18 cellular contexts compared by ENCODE assay signal in genomic region chr20:41275181-41275793, GRCh38. TPM values are rescaled to one million over a fixed set of nuclear protein-coding genes. Genes with fewer than 3 reads are reported as not detected.
A peak's percentile ranks its signal among the peaks of the same experiment; 100 is the strongest.
DNase-seq lines count a peak whose midpoint lies in the region; ATAC-seq, FAIRE-seq and TF ChIP-seq lines count a peak whose summit lies in the region.
"Had no signal": no experiment of that assay in that cellular context is flagged by ENCODE, and none has a peak within 500 bp of the region (broad histone marks: within the 10 kb centered on the region; RNA-seq: fewer than 3 reads in every experiment).

No MANE protein-coding gene starts in this region.

- H3K27ac ChIP-seq in liver (ENCODE audit: low read depth in 1 of 2, low read length in 2 of 2): peak overlapping the region; percentile 57 to 69
- H3K27ac ChIP-seq: HL-60, SJSA1 had no signal

- H3K27me3 ChIP-seq in bronchial epithelial cell (ENCODE audit: control insufficient read depth, insufficient read depth, low read length) (no peaks in the 10 kb centered on the region), liver (ENCODE audit: control insufficient read depth in 4 of 4, insufficient read depth in 4 of 4, low read length in 3 of 4) (no peaks in the 10 kb centered on the region)
- H3K27me3 ChIP-seq: right atrium auricular region, SJSA1, thyroid gland had no signal

- TF ChIP-seq CTCF in bronchial epithelial cell (IDR thresholded peaks at IDR 0.05; ENCODE audit: insufficient read depth, low read length, severe bottlenecking) (no peak), liver (IDR thresholded peaks at IDR 0.05; ENCODE audit: low read depth, low read length, missing input control) (no peak)

- peak; percentile 89 for FAIRE-seq in HTR-8/SVneo (lab: Jason Lieb, UNC)
- no peak for FAIRE-seq in bronchial epithelial cell (lab: Jason Lieb, UNC)

- no peak overlapping the region for H3K4me3 ChIP-seq in bronchial epithelial cell (ENCODE audit: low read depth, low read length)
- no peak overlapping the region for H3K4me3 ChIP-seq in liver (ENCODE audit: low read depth in 1 of 3, low read length in 3 of 3)
- H3K4me3 ChIP-seq: right atrium auricular region, SJSA1, thyroid gland had no signal

- no peak for TF ChIP-seq RAD21 in liver (IDR thresholded peaks at IDR 0.05)

- WGBS in liver: 69% methylated on average over 6 of the region's 6 CpGs

- ATAC-seq in GM21825 (IDR thresholded peaks at IDR 0.05; ENCODE audit: unreplicated experiment) (no peak), GM21360 (IDR thresholded peaks at IDR 0.05; ENCODE audit: unreplicated experiment) (no peak)

- DNase-seq in 8988T (peak; percentile 17), HTR-8/SVneo (ENCODE audit: insufficient read length, low spot score) (no peak), bronchial epithelial cell (ENCODE audit: low read depth) (peak; percentile 80), superior temporal gyrus (ENCODE audit: extremely low spot score) (no peak)
- no peak for DNase-seq in effector CD4-positive, alpha-beta T cell
- DNase-seq: activated B cell treated with CpG ODN at 0.5 μM for 24 hours, cerebellar nuclear complex, head of caudate nucleus, midbrain, NCI-H1092, NCI-H524 treated with DMSO at 0.1 percent for 48 hours, thyroid gland had no signal

- H3K9ac ChIP-seq in liver (ENCODE audit: low read depth in 1 of 2, low read length in 2 of 2): no peak overlapping the region

- no peaks in the 10 kb centered on the region for H3K9me3 ChIP-seq in liver (ENCODE audit: control insufficient read depth in 4 of 4, low read length in 3 of 4)
- H3K9me3 ChIP-seq: right atrium auricular region, SJSA1, thyroid gland had no signal

- no peaks in the 10 kb centered on the region for H3K36me3 ChIP-seq in bronchial epithelial cell (ENCODE audit: control insufficient read depth, insufficient read depth, low read length)
- no peaks in the 10 kb centered on the region for H3K36me3 ChIP-seq in liver (ENCODE audit: control insufficient read depth in 4 of 4, insufficient read depth in 3 of 4, low read depth in 1 of 4, low read length in 3 of 4)
- H3K36me3 ChIP-seq: right atrium auricular region, SJSA1, thyroid gland had no signal

- H3K4me1 ChIP-seq in liver (ENCODE audit: control insufficient read depth in 4 of 4, insufficient read depth in 4 of 4, low read length in 3 of 4): peaks cover 5 to 13% (median 6%) of the 10 kb centered on the region in 4 donors

TF ChIP-seq in liver, 16 proteins besides CTCF, POLR2A, EP300 and RAD21:
- no peak for TF ChIP-seq FOXA1 (IDR thresholded peaks at IDR 0.05)
- no peak for TF ChIP-seq REST (IDR thresholded peaks at IDR 0.05)
- TF ChIP-seq MAX (IDR thresholded peaks at IDR 0.05): no peak
- TF ChIP-seq RXRA (IDR thresholded peaks at IDR 0.05): peak in 1 of 2 donors; percentile 4
- no peak for TF ChIP-seq EGR1 (IDR thresholded peaks at IDR 0.05; ENCODE audit: low read depth in 2 of 2)
- TF ChIP-seq YY1 (IDR thresholded peaks at IDR 0.05): no peak
- TF ChIP-seq HNF4A (conservative IDR thresholded peaks at IDR 0.05): peak in 1 of 2 donors; percentile 12
- no peak for TF ChIP-seq TAF1 (conservative IDR thresholded peaks at IDR 0.05)
- no peak for TF ChIP-seq NR2F2 (IDR thresholded peaks at IDR 0.05)
- no peak for TF ChIP-seq SP1 (IDR thresholded peaks at IDR 0.05)

RNA-seq across cellular contexts. Expression of gene ZHX3, which starts 42.2 kb away (rescaled TPM):
- total RNA-seq in bronchial epithelial cell (5.8 and 14.5 TPM in 2 replicates), liver (10 to 100 TPM in 1 of 2 donors, 1 to 10 TPM in 1; 3.2 to 30.0 TPM)
- polyA plus RNA-seq in liver: 1 to 10 TPM; 7.6 to 8.4 TPM

Comparison
In these comparisons a context has a peak if more than half of its experiments do, and no peak if none do; other contexts are left out.
1. DNase-seq: peak in 8988T (single experiment) and bronchial epithelial cell (single experiment); none in HTR-8/SVneo (single experiment), effector CD4-positive, alpha-beta T cell (single experiment) and superior temporal gyrus (single experiment).